8 cellular contexts compared by ENCODE assay signal in genomic region chr11:130181295-130182272, GRCh38. TPM values are rescaled to one million over a fixed set of nuclear protein-coding genes. Genes with fewer than 3 reads are reported as not detected.
DNase-seq lines count a peak whose midpoint lies in the region; ATAC-seq, FAIRE-seq and TF ChIP-seq lines count a peak whose summit lies in the region.

No MANE protein-coding gene starts in this region.

- no peak overlapping the region for H3K4me3 Mint-ChIP-seq in astrocyte (ENCODE audit: unreplicated experiment)

- peaks cover 32% of the 10 kb centered on the region for H3K27me3 ChIP-seq in AG04450 (ENCODE audit: control insufficient read depth, insufficient read depth, low read length)
- no peaks in the 10 kb centered on the region for H3K27me3 ChIP-seq in astrocyte (ENCODE audit: insufficient read depth, low read length)

- no peak overlapping the region for H3K4me2 ChIP-seq in astrocyte (ENCODE audit: low read length)

- FAIRE-seq in astrocyte (lab: Jason Lieb, UNC), result no peak

- H4K20me1 ChIP-seq in astrocyte (ENCODE audit: insufficient read depth, low read length), result no peaks in the 10 kb centered on the region

- H3K79me2 ChIP-seq in astrocyte (ENCODE audit: insufficient read depth, low read length), result no peaks in the 10 kb centered on the region

- ATAC-seq in GM21723 (IDR thresholded peaks at IDR 0.05; ENCODE audit: unreplicated experiment), result peak; percentile 69
- ATAC-seq in mucosa of descending colon, result peak; percentile 72
- no peak for ATAC-seq in HG02610 (IDR thresholded peaks at IDR 0.05; ENCODE audit: unreplicated experiment)

- no peak overlapping the region for H3K27ac Mint-ChIP-seq in astrocyte (ENCODE audit: unreplicated experiment)

- H2AFZ ChIP-seq in astrocyte (ENCODE audit: low read depth, low read length), result no peak overlapping the region

- H3K27me3 Mint-ChIP-seq in astrocyte (ENCODE audit: low read depth, unreplicated experiment), result peaks cover 6% of the 10 kb centered on the region

- intact Hi-C loops in mucosa of descending colon (cut with DNase I, micrococcal nuclease), result no loop called here

- TF ChIP-seq CTCF in AG04450 (IDR thresholded peaks at IDR 0.05; ENCODE audit: low read depth, low read length) (no peak), astrocyte (IDR thresholded peaks at IDR 0.05; ENCODE audit: insufficient read depth, low read depth, low read length) (no peak), mucosa of descending colon (IDR thresholded peaks at IDR 0.05) (no peak)

- H3K4me3 ChIP-seq in AG04450 (ENCODE audit: low read depth, low read length) (no peak overlapping the region), astrocyte (ENCODE audit: insufficient read depth, low read depth, low read length) (no peak overlapping the region), mucosa of descending colon (no peak overlapping the region)

- CTCF ChIA-PET in AG04450 (lab: Charles Lee), result no interaction called here

- no peak overlapping the region for H3K9ac ChIP-seq in astrocyte (ENCODE audit: low read length)

- H3K9me3 Mint-ChIP-seq in astrocyte (ENCODE audit: unreplicated experiment), result peaks cover 3% of the 10 kb centered on the region

- H3K36me3 ChIP-seq in astrocyte (ENCODE audit: insufficient read depth, low read length) (no peaks in the 10 kb centered on the region), mucosa of descending colon (ENCODE audit: low read depth) (no peaks in the 10 kb centered on the region)

- no peaks in the 10 kb centered on the region for H3K36me3 Mint-ChIP-seq in astrocyte (ENCODE audit: low read depth, unreplicated experiment)

- no peak overlapping the region for H3K27ac ChIP-seq in AG04450 (ENCODE audit: low read depth, low read length)
- no peak overlapping the region for H3K27ac ChIP-seq in astrocyte (ENCODE audit: low read depth, low read length)

- peaks cover 24% of the 10 kb centered on the region for H3K4me1 Mint-ChIP-seq in astrocyte (ENCODE audit: low read depth, unreplicated experiment)

- H3K9me3 ChIP-seq in AG04450 (ENCODE audit: control insufficient read depth, insufficient read depth, low read length) (no peaks in the 10 kb centered on the region; the same call in 1 of the 2 replicates), astrocyte (ENCODE audit: insufficient read depth, low read depth, low read length) (no peaks in the 10 kb centered on the region), mucosa of descending colon (no peaks in the 10 kb centered on the region)

- H3K4me1 ChIP-seq in astrocyte (ENCODE audit: insufficient read depth, low read length) (no peaks in the 10 kb centered on the region), mucosa of descending colon (ENCODE audit: low read depth) (peaks cover 45% of the 10 kb centered on the region)

- POLR2A ChIA-PET in AG04450 (lab: Yijun Ruan, JAX), result no interaction called here

- DNase-seq in AG04450 (ENCODE audit: low read depth, low spot score) (peak; percentile 15), NCI-H1417 (lab: John Stamatoyannopoulos, UW) (peak; percentile 79 to 91 (median 86)), astrocyte (ENCODE audit: low read depth) (peak; percentile 61), mucosa of descending colon (peak; percentile 73 to 90 (median 76)), NK-92 (lab: John Stamatoyannopoulos, UW; ENCODE audit: unreplicated experiment) (no peak), activated T-cell treated with anti-CD3 and anti-CD28 coated beads for 4 hours (no peak)

RNA-seq across cellular contexts. Expression of gene ST14, which starts 22.0 kb away (rescaled TPM):
- 0.10 TPM in 1 of 2 replicates, not detected in the other for polyA plus RNA-seq in AG04450 (2011; rRNA removed)
- polyA minus RNA-seq in AG04450 (2011; rRNA and poly(A)+ RNA removed), result not detected in 2 replicates
- 1.4 and 4.2 TPM in 2 replicates for total RNA-seq in astrocyte
- 100 to 1,000 TPM; 260 to 622 (median 508) TPM for total RNA-seq in mucosa of descending colon

Comparison
In these comparisons a context has a peak if more than half of its experiments do, and no peak if none do; other contexts are left out.
1. DNase-seq: peak in AG04450 (single experiment), NCI-H1417 (3 of 3), astrocyte (single experiment) and mucosa of descending colon (3 of 3); none in NK-92 (single experiment) and activated T-cell treated with anti-CD3 and anti-CD28 coated beads for 4 hours (single experiment).
2. RNA of gene ST14, which starts 22.0 kb away (total RNA-seq): 260 to 622 TPM in mucosa of descending colon; 1.4 to 4.2 TPM in astrocyte; every median in the first group is over 10 times any median in the second.